In the genomic region with DNA sequence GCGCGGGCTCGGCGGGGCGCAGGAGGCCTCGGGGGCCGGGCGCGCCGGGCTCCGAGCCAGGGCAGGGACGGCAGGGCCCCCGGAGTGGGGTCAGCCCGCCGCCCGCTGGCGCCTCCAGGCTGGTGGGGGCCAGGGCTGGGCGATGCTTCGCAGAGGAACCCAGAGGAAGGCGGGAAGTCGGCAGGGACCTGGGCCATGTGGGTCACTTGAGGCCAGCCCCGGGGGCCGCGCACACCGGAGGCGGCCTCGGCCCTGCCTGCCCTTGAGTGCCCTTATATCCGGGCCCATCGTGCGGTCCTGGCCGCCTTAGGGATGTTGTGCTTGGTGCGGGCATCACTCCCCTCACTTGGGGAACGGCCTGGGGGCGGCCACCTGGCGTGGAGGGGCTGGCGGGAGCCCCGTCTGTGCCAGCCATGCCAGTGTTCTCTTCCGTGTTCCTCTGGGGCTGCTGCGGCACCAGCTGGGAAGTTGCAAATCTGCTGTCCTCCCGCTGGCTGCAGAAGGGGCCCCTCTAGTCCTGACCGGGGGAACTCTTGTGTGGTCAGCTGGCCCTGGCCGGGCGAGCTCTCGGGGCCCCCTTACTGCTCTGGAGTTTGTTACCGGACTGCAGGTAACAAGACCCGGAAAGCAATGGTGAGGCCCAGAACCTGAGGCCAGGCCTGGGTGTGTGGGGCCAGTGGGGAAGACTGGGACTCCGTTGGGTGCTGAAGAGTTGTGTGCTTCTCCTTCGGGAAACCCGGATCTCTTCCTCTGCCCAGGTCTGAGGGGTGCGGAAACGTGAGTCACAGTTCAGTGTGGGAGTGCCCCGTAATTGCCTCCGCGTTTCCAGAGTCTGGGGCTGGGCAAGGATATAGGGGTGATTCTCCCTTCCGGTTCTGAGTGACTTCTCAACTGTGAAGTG, we compare ENCODE assay signal across 8 cellular contexts. TPM values are rescaled to one million over a fixed set of nuclear protein-coding genes. Genes with fewer than 3 reads are reported as not detected.
DNase-seq lines count a peak whose midpoint lies in the region; ATAC-seq and TF ChIP-seq lines count a peak whose summit lies in the region.

No MANE protein-coding gene starts in this region.

- ATAC-seq in HG03432 (IDR thresholded peaks at IDR 0.05; ENCODE audit: unreplicated experiment), result peak; percentile 14

- TF ChIP-seq CTCF in chondrocyte (IDR thresholded peaks at IDR 0.05) (no peak), suprapubic skin (IDR thresholded peaks at IDR 0.05) (no peak)

- H3K4me2 ChIP-seq in mesendoderm (ENCODE audit: low read length), result peak overlapping the region; percentile 80

- peaks cover 50% of the 10 kb centered on the region for H3K79me2 ChIP-seq in mesendoderm (ENCODE audit: control insufficient read depth, insufficient read depth, low read length)

- peak overlapping the region; percentile 92 for H3K4me3 Mint-ChIP-seq in T-helper 1 cell treated with Interleukin-12 subunit alpha and Interleukin-12 subunit beta and Interleukin-4 antibody, amounts not matched to agents 30 μg/mL and 1 μg/mL, for 36 hours
- peak overlapping the region; percentile 86 for H3K4me3 Mint-ChIP-seq in chondrocyte (ENCODE audit: unreplicated experiment)

- H3K27ac Mint-ChIP-seq in T-helper 1 cell treated with Interleukin-12 subunit alpha and Interleukin-12 subunit beta and Interleukin-4 antibody, amounts not matched to agents 30 μg/mL and 1 μg/mL, for 36 hours, result peak overlapping the region; percentile 90
- peak overlapping the region; percentile 87 for H3K27ac Mint-ChIP-seq in chondrocyte (ENCODE audit: unreplicated experiment)

- H3K56ac ChIP-seq in mesendoderm (ENCODE audit: low read length), result peak overlapping the region; percentile 98

- H3K4me3 ChIP-seq in mesendoderm (ENCODE audit: low read length) (peak overlapping the region; percentile 79), suprapubic skin (peak overlapping the region; percentile 73)

- peak overlapping the region; percentile 66 for H3K23ac ChIP-seq in mesendoderm (ENCODE audit: low read length)

- H3K4ac ChIP-seq in mesendoderm (ENCODE audit: low read depth, low read length), result peak overlapping the region; percentile 58

- H3K9ac ChIP-seq in mesendoderm (ENCODE audit: low read length), result peak overlapping the region; percentile 95

- H3K36me3 Mint-ChIP-seq in T-helper 1 cell treated with Interleukin-12 subunit alpha and Interleukin-12 subunit beta and Interleukin-4 antibody, amounts not matched to agents 30 μg/mL and 1 μg/mL, for 36 hours (ENCODE audit: low read depth), result peaks cover 4% of the 10 kb centered on the region
- peaks cover 2% of the 10 kb centered on the region for H3K36me3 Mint-ChIP-seq in chondrocyte (ENCODE audit: low read depth)

- H3K27ac ChIP-seq in mesendoderm (ENCODE audit: low read depth, low read length) (no peak overlapping the region), suprapubic skin (peak overlapping the region; percentile 94)

- H3K36me3 ChIP-seq in mesendoderm (ENCODE audit: control insufficient read depth, insufficient read depth, low read length) (no peaks in the 10 kb centered on the region), suprapubic skin (no peaks in the 10 kb centered on the region)

- WGBS in mesendoderm (ENCODE audit: extremely low coverage, insufficient coverage, low lambda C conversion rate), result no CpG with 5 or more reads among the region's 55 CpGs
- WGBS in suprapubic skin, result 0% methylated on average over 1 of the region's 55 CpGs

- no peak overlapping the region for H4K8ac ChIP-seq in mesendoderm (ENCODE audit: low read depth, low read length)

- H4K5ac ChIP-seq in mesendoderm (ENCODE audit: low read length), result no peak overlapping the region

- peak overlapping the region; percentile 30 for H2BK5ac ChIP-seq in mesendoderm (ENCODE audit: low read length)

- H2BK120ac ChIP-seq in mesendoderm (ENCODE audit: low read depth, low read length), result no peak overlapping the region

- H3K27me3 ChIP-seq in mesendoderm (ENCODE audit: insufficient read depth, low read length, poor library complexity) (no peaks in the 10 kb centered on the region), suprapubic skin (no peaks in the 10 kb centered on the region)

- peak overlapping the region; percentile 71 for H3K18ac ChIP-seq in mesendoderm (ENCODE audit: low read length)

- DNase-seq in NCI-H345 (lab: John Stamatoyannopoulos, UW) (peak; percentile 23), NCI-H345 treated with DMSO at 0.1 percent for 48 hours (lab: John Stamatoyannopoulos, UW; ENCODE audit: unreplicated experiment) (no peak), chondrocyte (ENCODE audit: low spot score) (no peak), mesendoderm (peak; percentile 57), suprapubic skin (ENCODE audit: low spot score in 2 of 2) (no peak), NCI-H187 treated with DMSO at 0.1 percent for 48 hours (lab: John Stamatoyannopoulos, UW) (no peak)

- peaks cover 31% of the 10 kb centered on the region for H3K79me1 ChIP-seq in mesendoderm (ENCODE audit: low read length)

- TF ChIP-seq POLR2A in suprapubic skin (IDR thresholded peaks at IDR 0.05), result peak in 1 of 2 donors; percentile 16

- H3K27me3 Mint-ChIP-seq in T-helper 1 cell treated with Interleukin-12 subunit alpha and Interleukin-12 subunit beta and Interleukin-4 antibody, amounts not matched to agents 30 μg/mL and 1 μg/mL, for 36 hours (ENCODE audit: low read depth), result no peaks in the 10 kb centered on the region
- no peaks in the 10 kb centered on the region for H3K27me3 Mint-ChIP-seq in chondrocyte (ENCODE audit: low read depth)

- peaks cover 26% of the 10 kb centered on the region for H3K4me1 Mint-ChIP-seq in T-helper 1 cell treated with Interleukin-12 subunit alpha and Interleukin-12 subunit beta and Interleukin-4 antibody, amounts not matched to agents 30 μg/mL and 1 μg/mL, for 36 hours (ENCODE audit: low read depth)
- H3K4me1 Mint-ChIP-seq in chondrocyte (ENCODE audit: low read depth), result peaks cover 45% of the 10 kb centered on the region

- H3K4me1 ChIP-seq in mesendoderm (ENCODE audit: control insufficient read depth, low read depth, low read length) (peaks cover 11% of the 10 kb centered on the region), suprapubic skin (peaks cover 60% of the 10 kb centered on the region)

- no peaks in the 10 kb centered on the region for H3K9me3 Mint-ChIP-seq in T-helper 1 cell treated with Interleukin-12 subunit alpha and Interleukin-12 subunit beta and Interleukin-4 antibody, amounts not matched to agents 30 μg/mL and 1 μg/mL, for 36 hours
- H3K9me3 Mint-ChIP-seq in chondrocyte (ENCODE audit: low read depth), result no peaks in the 10 kb centered on the region

- no peak overlapping the region for H2AK5ac ChIP-seq in mesendoderm (ENCODE audit: low read length)

- TF ChIP-seq EP300 in suprapubic skin (IDR thresholded peaks at IDR 0.05), result no peak

- no peak overlapping the region for H2BK15ac ChIP-seq in mesendoderm (replicated peaks; ENCODE audit: low read depth)

- no peaks in the 10 kb centered on the region for H3K9me3 ChIP-seq in suprapubic skin

RNA-seq across cellular contexts. Expression of gene CAPN15, which starts 0.8 kb away (rescaled TPM):
- 28.8 to 32.0 TPM (median 29.7 TPM) in 3 replicates for total RNA-seq in chondrocyte
- polyA plus RNA-seq in mesendoderm (2013, experiment 1 of 2), result 41.7 TPM
- polyA plus RNA-seq in mesendoderm (2013, experiment 2 of 2), result 42.1 TPM
- 10 to 100 TPM; 59.9 to 86.4 (median 75.2) TPM for total RNA-seq in suprapubic skin

RNA-seq across cellular contexts. Expression of gene PRR35, which starts 31.8 kb away (rescaled TPM):
- total RNA-seq in chondrocyte, result not detected in 3 replicates
- polyA plus RNA-seq in mesendoderm (2013, experiment 1 of 2), result 0.04 TPM
- polyA plus RNA-seq in mesendoderm (2013, experiment 2 of 2), result 0.03 TPM
- not detected for total RNA-seq in suprapubic skin

RNA-seq across cellular contexts. Expression of gene NHLRC4, which starts 38.4 kb away (rescaled TPM):
- not detected in 3 replicates for total RNA-seq in chondrocyte
- 0.08 TPM for polyA plus RNA-seq in mesendoderm (2013, experiment 1 of 2)
- polyA plus RNA-seq in mesendoderm (2013, experiment 2 of 2), result 0.07 TPM
- total RNA-seq in suprapubic skin, result under 1 TPM; 0.29 to 0.79 (median 0.35) TPM

RNA-seq across cellular contexts. Expression of gene PIGQ, which starts 41.4 kb away (rescaled TPM):
- total RNA-seq in chondrocyte (34.1 to 57.1 TPM (median 37.3 TPM) in 3 replicates), suprapubic skin (10 to 100 TPM; 36.9 to 54.6 (median 44.1) TPM)
- polyA plus RNA-seq in mesendoderm (2013, experiment 1 of 2), result 12.1 TPM
- polyA plus RNA-seq in mesendoderm (2013, experiment 2 of 2), result 12.6 TPM

Comparison
In these comparisons a context has a peak if more than half of its experiments do, and no peak if none do; other contexts are left out.
1. DNase-seq: peak in NCI-H345 (single experiment) and mesendoderm (single experiment); none in NCI-H345 treated with DMSO at 0.1 percent for 48 hours (single experiment), chondrocyte (single experiment), suprapubic skin (0 of 2) and NCI-H187 treated with DMSO at 0.1 percent for 48 hours (single experiment).